8 cellular contexts compared by ENCODE assay signal in the genomic region with DNA sequence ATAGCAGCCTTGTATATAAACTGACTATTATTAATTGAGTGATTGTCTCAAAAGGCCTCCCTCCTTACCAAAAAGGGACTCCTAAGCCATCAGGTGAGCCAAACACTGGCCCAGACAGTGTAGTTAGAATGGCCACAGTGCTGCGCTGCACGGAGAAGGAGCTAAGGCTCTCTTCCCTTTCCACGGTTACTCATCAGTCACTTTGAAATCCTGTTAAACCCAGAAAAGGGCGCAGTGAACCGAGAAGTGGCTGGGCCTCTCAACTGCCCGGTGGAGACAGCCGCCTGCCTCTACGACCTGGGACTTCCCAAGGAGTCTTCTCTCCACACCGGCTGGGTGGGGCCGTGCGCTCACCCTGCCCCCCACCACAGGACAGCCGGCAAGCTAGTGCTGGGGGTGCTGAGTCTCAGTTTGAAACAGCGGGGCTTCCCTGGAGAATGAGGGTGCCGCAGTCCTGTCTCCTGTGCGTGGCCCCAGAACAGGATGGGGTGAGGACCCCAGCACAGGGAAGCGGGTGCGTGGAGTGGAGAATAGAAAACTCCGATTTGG. TPM values are rescaled to one million over a fixed set of nuclear protein-coding genes. Genes with fewer than 3 reads are reported as not detected.
DNase-seq lines count a peak whose midpoint lies in the region; ATAC-seq and TF ChIP-seq lines count a peak whose summit lies in the region.

No MANE protein-coding gene starts in this region.

- no peak overlapping the region for H2BK5ac ChIP-seq in mesendoderm (ENCODE audit: low read length)

- H3K79me2 ChIP-seq in mesendoderm (ENCODE audit: control insufficient read depth, insufficient read depth, low read length): peaks cover 58% of the 10 kb centered on the region

- peak overlapping the region; percentile 89 to 98 for H3K27ac Mint-ChIP-seq in T-cell

- CTCF ChIA-PET in T-cell (lab: Charles Lee): interaction anchor here in 1 of 2 donors (2.3 kb wide), 1 partner anchor 21 kb away, joined by 15 read pairs; no protein-coding TSS in a partner anchor

- H3K9me3 Mint-ChIP-seq in T-cell: no peaks in the 10 kb centered on the region

- H3K27ac ChIP-seq in duodenal mucosa (ENCODE audit: low read depth, low read length) (peak overlapping the region; percentile 97), mesendoderm (ENCODE audit: low read depth, low read length) (peak overlapping the region; percentile 94), suprapubic skin (peak overlapping the region; percentile 98)

- ATAC-seq in HG03457 (IDR thresholded peaks at IDR 0.05; ENCODE audit: unreplicated experiment) (peak; percentile 18), T-cell (replicated peaks in 1 of 4) (no peak)

- H3K23ac ChIP-seq in mesendoderm (ENCODE audit: low read length): peak overlapping the region; percentile 97

- H2BK15ac ChIP-seq in mesendoderm (replicated peaks; ENCODE audit: low read depth): no peak overlapping the region

- whole genome bisulfite sequencing in mesendoderm (ENCODE audit: extremely low coverage, insufficient coverage, low lambda C conversion rate): no CpG with 5 or more reads among the region's 18 CpGs
- WGBS in suprapubic skin: 0% methylated on average over 10 of the region's 18 CpGs

- H3K4me2 ChIP-seq in mesendoderm (ENCODE audit: low read length): peak overlapping the region; percentile 78

- TF ChIP-seq EP300 in suprapubic skin (IDR thresholded peaks at IDR 0.05): no peak

- H3K36me3 ChIP-seq in duodenal mucosa (ENCODE audit: control insufficient read depth in 1 of 2, insufficient read depth in 2 of 2, low read length in 2 of 2) (peaks cover 0 to 4% of the 10 kb centered on the region in 2 donors), mesendoderm (ENCODE audit: control insufficient read depth, insufficient read depth, low read length) (peaks cover 2% of the 10 kb centered on the region), suprapubic skin (no peaks in the 10 kb centered on the region)

- peak overlapping the region; percentile 95 for H3K18ac ChIP-seq in mesendoderm (ENCODE audit: low read length)

- H3K36me3 Mint-ChIP-seq in T-cell: peaks cover 15% of the 10 kb centered on the region

- H3K27me3 Mint-ChIP-seq in T-cell: no peaks in the 10 kb centered on the region

- no peak overlapping the region for H2AK5ac ChIP-seq in mesendoderm (ENCODE audit: low read length)

- POLR2A ChIA-PET in T-cell (lab: Charles Lee): interaction anchor here in 1 of 2 donors (0.6 to 0.8 kb wide), 2 partner anchors 22 to 39 kb away, joined by 3 to 6 read pairs; no protein-coding TSS in a partner anchor

- H2BK120ac ChIP-seq in mesendoderm (ENCODE audit: low read depth, low read length): no peak overlapping the region

- H3K9ac ChIP-seq in duodenal mucosa (ENCODE audit: low read depth in 1 of 2, low read length in 2 of 2): peak overlapping the region; percentile 95 to 97
- H3K9ac ChIP-seq in mesendoderm (ENCODE audit: low read length): peak overlapping the region; percentile 97

- no peak overlapping the region for H4K8ac ChIP-seq in mesendoderm (ENCODE audit: low read depth, low read length)

- DNase-seq in activated T-cell treated with anti-CD3 and anti-CD28 coated beads for 24 hours (ENCODE audit: low read depth) (peak; percentile 36), activated T-cell treated with anti-CD3 and anti-CD28 coated beads for 4 hours (no peak), T-cell (peak in 11 of 34 experiments; percentile 23 to 51 (median 39)), mesendoderm (no peak), suprapubic skin (ENCODE audit: low spot score in 2 of 2) (no peak), COLO829 (ENCODE audit: low spot score) (no peak)

- H3K79me1 ChIP-seq in mesendoderm (ENCODE audit: low read length): peaks cover 4% of the 10 kb centered on the region

- no peaks in the 10 kb centered on the region for H3K9me3 ChIP-seq in duodenal mucosa (ENCODE audit: control insufficient read depth in 1 of 2, low read length in 2 of 2)
- no peaks in the 10 kb centered on the region for H3K9me3 ChIP-seq in suprapubic skin

- peak overlapping the region; percentile 90 for H3K4ac ChIP-seq in mesendoderm (ENCODE audit: low read depth, low read length)

- H3K27me3 ChIP-seq in duodenal mucosa (ENCODE audit: control insufficient read depth in 1 of 2, insufficient read depth in 2 of 2, low read length in 2 of 2) (no peaks in the 10 kb centered on the region), mesendoderm (ENCODE audit: insufficient read depth, low read length, poor library complexity) (no peaks in the 10 kb centered on the region), suprapubic skin (no peaks in the 10 kb centered on the region)

- peak overlapping the region; percentile 88 to 98 (median 95) for H3K4me3 Mint-ChIP-seq in T-cell

- peaks cover 38 to 60% (median 52%) of the 10 kb centered on the region in 3 donors for H3K4me1 Mint-ChIP-seq in T-cell

- peaks cover 28 to 41% of the 10 kb centered on the region in 2 donors for H3K4me1 ChIP-seq in duodenal mucosa (ENCODE audit: control insufficient read depth in 1 of 2, insufficient read depth in 2 of 2, low read length in 2 of 2)
- H3K4me1 ChIP-seq in mesendoderm (ENCODE audit: control insufficient read depth, low read depth, low read length): peaks cover 6% of the 10 kb centered on the region
- H3K4me1 ChIP-seq in suprapubic skin: peaks cover 56% of the 10 kb centered on the region

- H3K4me3 ChIP-seq in duodenal mucosa (ENCODE audit: low read depth in 1 of 2, low read length in 2 of 2): peak overlapping the region; percentile 88 to 90
- H3K4me3 ChIP-seq in mesendoderm (ENCODE audit: low read length): peak overlapping the region; percentile 93
- H3K4me3 ChIP-seq in suprapubic skin: peak overlapping the region; percentile 78

- no peak for TF ChIP-seq POLR2A in suprapubic skin (IDR thresholded peaks at IDR 0.05)

- no peak overlapping the region for H4K5ac ChIP-seq in mesendoderm (ENCODE audit: low read length)

- TF ChIP-seq CTCF in suprapubic skin (IDR thresholded peaks at IDR 0.05): no peak

- H3K56ac ChIP-seq in mesendoderm (ENCODE audit: low read length): peak overlapping the region; percentile 96

RNA-seq across cellular contexts. Expression of gene MYH9, which starts 1.3 kb away (rescaled TPM):
- 1,000 to 10,000 TPM in 2 of 5 donors, 100 to 1,000 TPM in 3; 816 to 1,109 (median 896) TPM for total RNA-seq in T-cell
- 110 TPM for polyA plus RNA-seq in mesendoderm (2013, experiment 1 of 2)
- polyA plus RNA-seq in mesendoderm (2013, experiment 2 of 2): 111 TPM
- 100 to 1,000 TPM; 284 to 323 (median 294) TPM for total RNA-seq in suprapubic skin
